In the genomic region with DNA sequence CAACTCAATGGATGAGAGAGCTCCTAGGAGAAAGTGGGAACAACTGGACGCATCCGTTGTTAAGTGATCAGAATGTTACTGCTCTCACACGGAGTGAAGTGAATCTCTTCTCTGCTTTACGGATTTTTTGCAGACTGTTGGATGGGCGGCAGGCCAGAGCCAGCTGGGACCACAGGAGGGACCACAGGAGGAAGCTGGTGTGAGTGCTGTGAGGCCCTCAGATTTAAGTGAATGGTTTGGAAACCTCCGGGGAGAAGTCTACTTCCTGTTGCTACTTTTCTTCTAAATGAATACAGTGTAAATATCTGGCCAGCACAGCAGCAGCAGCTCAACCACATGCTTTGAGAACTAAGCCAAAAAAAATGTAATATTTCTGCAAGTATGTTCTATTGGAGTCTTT, we compare ENCODE assay signal across 1 cellular context.
TF ChIP-seq lines count a peak whose summit lies in the region.

No MANE protein-coding gene starts in this region.

TF ChIP-seq in H1, 55 proteins besides CTCF, POLR2A, EP300 and RAD21 (continued from another document):
- TF ChIP-seq, protein P1, sequence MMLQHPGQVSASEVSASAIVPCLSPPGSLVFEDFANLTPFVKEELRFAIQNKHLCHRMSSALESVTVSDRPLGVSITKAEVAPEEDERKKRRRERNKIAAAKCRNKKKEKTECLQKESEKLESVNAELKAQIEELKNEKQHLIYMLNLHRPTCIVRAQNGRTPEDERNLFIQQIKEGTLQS (IDR thresholded peaks at IDR 0.05; ENCODE audit: insufficient read depth, low read depth, low read length): no peak
TF ChIP-seq in H1: peak in this region for 0.
